ENCODE assay signal across 1 cellular context in genomic region chr1:1435094-1435903, GRCh38.
TF ChIP-seq lines count a peak whose summit lies in the region.

VWA1 (plus strand) TSS chr1:1435690; CDS start chr1:1435749, 59 bp downstream.

TF ChIP-seq in HepG2, 621 proteins besides CTCF, POLR2A, EP300 and RAD21 (continued from another document and continues in another):
- TF ChIP-seq ZHX1 (CRISPR knock-in tag; IDR thresholded peaks at IDR 0.05; ENCODE audit: low read depth) (no peak), ZNF629 (CRISPR knock-in tag; conservative IDR thresholded peaks at IDR 0.05) (no peak), ZNF557 (CRISPR knock-in tag; IDR thresholded peaks at IDR 0.05) (no peak), SMARCE1 (IDR thresholded peaks at IDR 0.05; ENCODE audit: borderline replicate concordance) (no peak), SNAI1 (CRISPR knock-in tag; IDR thresholded peaks at IDR 0.05; ENCODE audit: borderline replicate concordance) (no peak), MYC (CRISPR knock-in tag; IDR thresholded peaks at IDR 0.05; ENCODE audit: borderline replicate concordance) (peak; percentile 89; the same call in 1 of the 2 replicates), SRF (IDR thresholded peaks at IDR 0.05; ENCODE audit: low read depth, low read length) (no peak), CAMTA2 (CRISPR knock-in tag; IDR thresholded peaks at IDR 0.05; ENCODE audit: borderline replicate concordance) (no peak), ZNF883 (CRISPR knock-in tag; IDR thresholded peaks at IDR 0.05; ENCODE audit: not compliant biosample characterization) (peak; percentile 78), MXI1 (IDR thresholded peaks at IDR 0.05; ENCODE audit: borderline replicate concordance, low read depth, low read length) (peak; percentile 87; the same call in 2 of the 3 replicates), ZBTB21 (CRISPR knock-in tag; IDR thresholded peaks at IDR 0.05) (no peak), MEF2D (CRISPR knock-in tag; IDR thresholded peaks at IDR 0.05) (no peak), SNRNP70 (IDR thresholded peaks at IDR 0.05; ENCODE audit: low read depth, low read length) (no peak), ZMYM2 (CRISPR knock-in tag; IDR thresholded peaks at IDR 0.05) (no peak), ZNF781 (CRISPR knock-in tag; IDR thresholded peaks at IDR 0.05; ENCODE audit: borderline replicate concordance, not compliant biosample characterization) (no peak), NCOA1 (CRISPR knock-in tag; IDR thresholded peaks at IDR 0.05) (no peak), CSRNP2 (CRISPR knock-in tag; conservative IDR thresholded peaks at IDR 0.05; ENCODE audit: low read depth) (no peak), ZNF503 (CRISPR knock-in tag; IDR thresholded peaks at IDR 0.05) (no peak), MAX (IDR thresholded peaks at IDR 0.05) (no peak), FOXA1 (IDR thresholded peaks at IDR 0.05) (no peak), FOXA1 (CRISPR knock-in tag; IDR thresholded peaks at IDR 0.05) (no peak), NFKBIZ (CRISPR knock-in tag; IDR thresholded peaks at IDR 0.05) (no peak), KAT8 (CRISPR knock-in tag; IDR thresholded peaks at IDR 0.05) (0 out of 2 replicates have a peak, but pooled peaks have one; percentile 3), SOX5 (CRISPR knock-in tag; IDR thresholded peaks at IDR 0.05; ENCODE audit: borderline replicate concordance) (0 out of 2 replicates have a peak, but pooled peaks have one; percentile 38), YY1 (IDR thresholded peaks at IDR 0.05; ENCODE audit: insufficient read depth, insufficient replicate concordance, low read depth, low read length) (peak; percentile 23), ZNF784 (CRISPR knock-in tag; IDR thresholded peaks at IDR 0.05; ENCODE audit: borderline replicate concordance) (no peak), ARID4A (CRISPR knock-in tag; IDR thresholded peaks at IDR 0.05; ENCODE audit: borderline replicate concordance) (peak; percentile 79; the same call in 1 of the 2 replicates), NCOR1 (IDR thresholded peaks at IDR 0.05; ENCODE audit: borderline replicate concordance, low read length) (no peak), BRD4 (CRISPR knock-in tag; IDR thresholded peaks at IDR 0.05) (no peak; the same call in 1 of the 2 replicates), ZSCAN22 (CRISPR knock-in tag; IDR thresholded peaks at IDR 0.05) (no peak), GTF2F1 (IDR thresholded peaks at IDR 0.05; ENCODE audit: low read length) (no peak), TRAFD1 (CRISPR knock-in tag; IDR thresholded peaks at IDR 0.05; ENCODE audit: borderline replicate concordance) (no peak), HDAC2 (CRISPR knock-in tag; IDR thresholded peaks at IDR 0.05) (no peak), ZNF879 (CRISPR knock-in tag; IDR thresholded peaks at IDR 0.05) (no peak), ZBTB33 (CRISPR knock-in tag; IDR thresholded peaks at IDR 0.05) (no peak), PBX3 (CRISPR knock-in tag; IDR thresholded peaks at IDR 0.05; ENCODE audit: borderline replicate concordance) (no peak), SYNCRIP (IDR thresholded peaks at IDR 0.05; ENCODE audit: insufficient read depth, low read depth, low read length) (no peak), MTF1 (CRISPR knock-in tag; IDR thresholded peaks at IDR 0.05) (no peak), ZNF788 (CRISPR knock-in tag; IDR thresholded peaks at IDR 0.05; ENCODE audit: borderline replicate concordance) (peak; percentile 79; the same call in 1 of the 2 replicates), ZNF572 (CRISPR knock-in tag; IDR thresholded peaks at IDR 0.05) (peak; percentile 91), BRF2 (CRISPR knock-in tag; IDR thresholded peaks at IDR 0.05) (no peak), FOXC1 (CRISPR knock-in tag; IDR thresholded peaks at IDR 0.05; ENCODE audit: borderline replicate concordance) (peak; percentile 14; the same call in 1 of the 2 replicates), RXRA (CRISPR knock-in tag; IDR thresholded peaks at IDR 0.05) (peak; percentile 48; the same call in 1 of the 2 replicates), MTF2 (CRISPR knock-in tag; IDR thresholded peaks at IDR 0.05; ENCODE audit: borderline replicate concordance) (no peak), CC2D1A (CRISPR knock-in tag; IDR thresholded peaks at IDR 0.05) (no peak), MXD1 (CRISPR knock-in tag; IDR thresholded peaks at IDR 0.05) (peak; percentile 77), PHF20 (CRISPR knock-in tag; IDR thresholded peaks at IDR 0.05) (0 out of 2 replicates have a peak, but pooled peaks have one; percentile 39)
